In genomic region chr1:55257958-55258357, GRCh38 we compare ENCODE assay signal across 8 cellular contexts. TPM values are rescaled to one million over a fixed set of nuclear protein-coding genes. Genes with fewer than 3 reads are reported as not detected.
DNase-seq lines count a peak whose midpoint lies in the region; ATAC-seq and TF ChIP-seq lines count a peak whose summit lies in the region.

No MANE protein-coding gene starts in this region.

- peak overlapping the region; percentile 34 for H3K4me3 Mint-ChIP-seq in activated CD4-positive, alpha-beta memory T cell treated with anti-CD3 and anti-CD28 coated beads, Interleukin-2, amount 10 ng/mL, durations not matched to agents 7 days and 5 days
- no peak overlapping the region for H3K4me3 Mint-ChIP-seq in neural progenitor cell

- TF ChIP-seq CTCF in neural progenitor cell (IDR thresholded peaks at IDR 0.05): no peak

- ATAC-seq in GM18861 (IDR thresholded peaks at IDR 0.05; ENCODE audit: unreplicated experiment): peak; percentile 74
- peak; percentile 52 for ATAC-seq in HG03097 (IDR thresholded peaks at IDR 0.05; ENCODE audit: low FRiP score, unreplicated experiment)
- no peak for ATAC-seq in HG03196 (IDR thresholded peaks at IDR 0.05; ENCODE audit: unreplicated experiment)
- no peak for ATAC-seq in HG02763 (IDR thresholded peaks at IDR 0.05; ENCODE audit: unreplicated experiment)

- no peaks in the 10 kb centered on the region for H3K9me3 ChIP-seq in neural progenitor cell (ENCODE audit: low read depth)

- H3K27me3 ChIP-seq in neural progenitor cell: no peaks in the 10 kb centered on the region

- no peak overlapping the region for H3K27ac ChIP-seq in neural progenitor cell

- H3K27ac Mint-ChIP-seq in activated CD4-positive, alpha-beta memory T cell treated with anti-CD3 and anti-CD28 coated beads, Interleukin-2, amount 10 ng/mL, durations not matched to agents 7 days and 5 days: peak overlapping the region; percentile 23
- H3K27ac Mint-ChIP-seq in neural progenitor cell: no peak overlapping the region

- H3K4me2 ChIP-seq in neural progenitor cell: no peak overlapping the region

- H4K20me1 ChIP-seq in neural progenitor cell (ENCODE audit: low read depth): no peaks in the 10 kb centered on the region

- H3K4me1 Mint-ChIP-seq in activated CD4-positive, alpha-beta memory T cell treated with anti-CD3 and anti-CD28 coated beads, Interleukin-2, amount 10 ng/mL, durations not matched to agents 7 days and 5 days: peaks cover 16% of the 10 kb centered on the region
- H3K4me1 Mint-ChIP-seq in neural progenitor cell: peaks cover 2% of the 10 kb centered on the region

- peak; percentile 78 for DNase-seq in activated CD4-positive, alpha-beta memory T cell treated with anti-CD3 and anti-CD28 coated beads, Interleukin-2, amount 10 ng/mL, durations not matched to agents 7 days and 5 days
- DNase-seq in neural progenitor cell (ENCODE audit: low spot score): no peak
- no peak for DNase-seq in NCI-H2107 treated with DMSO at 0.1 percent for 48 hours (lab: John Stamatoyannopoulos, UW; ENCODE audit: unreplicated experiment)
- no peak for DNase-seq in NCI-H187 treated with DMSO at 0.1 percent for 48 hours (lab: John Stamatoyannopoulos, UW)

- H3K36me3 Mint-ChIP-seq in activated CD4-positive, alpha-beta memory T cell treated with anti-CD3 and anti-CD28 coated beads, Interleukin-2, amount 10 ng/mL, durations not matched to agents 7 days and 5 days (ENCODE audit: low read depth): no peaks in the 10 kb centered on the region
- no peaks in the 10 kb centered on the region for H3K36me3 Mint-ChIP-seq in neural progenitor cell

- peak overlapping the region; percentile 31 for H2AFZ ChIP-seq in neural progenitor cell (replicated peaks)

- CTCF ChIA-PET in activated CD4-positive, alpha-beta memory T cell treated with anti-CD3 and anti-CD28 coated beads, Interleukin-2, amount 10 ng/mL, durations not matched to agents 7 days and 5 days (lab: Charles Lee): interaction anchor here (1.1 kb wide), 1 partner anchor 20 kb away, joined by 3 read pairs; no protein-coding TSS in a partner anchor

- POLR2A ChIA-PET in activated CD4-positive, alpha-beta memory T cell treated with anti-CD3 and anti-CD28 coated beads, Interleukin-2, amount 10 ng/mL, durations not matched to agents 7 days and 5 days (lab: Charles Lee): interaction anchor here (1.8 kb wide), 2 partner anchors 42 to 45 kb away, joined by 5 read pairs; partner anchors contain the start of gene USP24

- no peaks in the 10 kb centered on the region for H3F3A ChIP-seq in neural progenitor cell (ENCODE audit: low read depth)

- H3K27me3 Mint-ChIP-seq in activated CD4-positive, alpha-beta memory T cell treated with anti-CD3 and anti-CD28 coated beads, Interleukin-2, amount 10 ng/mL, durations not matched to agents 7 days and 5 days: peaks cover 12% of the 10 kb centered on the region
- H3K27me3 Mint-ChIP-seq in neural progenitor cell (ENCODE audit: insufficient read depth, low read depth): no peaks in the 10 kb centered on the region

- no peak overlapping the region for H3K4me3 ChIP-seq in neural progenitor cell

- no peaks in the 10 kb centered on the region for H3K79me2 ChIP-seq in neural progenitor cell (ENCODE audit: low read depth)

- no peaks in the 10 kb centered on the region for H3K9me3 Mint-ChIP-seq in activated CD4-positive, alpha-beta memory T cell treated with anti-CD3 and anti-CD28 coated beads, Interleukin-2, amount 10 ng/mL, durations not matched to agents 7 days and 5 days
- H3K9me3 Mint-ChIP-seq in neural progenitor cell: no peaks in the 10 kb centered on the region

- H3K36me3 ChIP-seq in neural progenitor cell: no peaks in the 10 kb centered on the region

- H3K9ac ChIP-seq in neural progenitor cell: no peak overlapping the region

- H3K4me1 ChIP-seq in neural progenitor cell: peaks cover 11% of the 10 kb centered on the region

RNA-seq across cellular contexts. Expression of gene USP24, which starts 42.8 kb away (rescaled TPM):
- 10 to 100 TPM; 34.9 to 35.6 TPM for total RNA-seq in activated CD4-positive, alpha-beta memory T cell treated with anti-CD3 and anti-CD28 coated beads, Interleukin-2, amount 10 ng/mL, durations not matched to agents 7 days and 5 days
- 35.2 and 50.5 TPM in 2 replicates for total RNA-seq in neural progenitor cell (ENCODE audit: low replicate concordance)

Comparison
In these comparisons a context has a peak if more than half of its experiments do, and no peak if none do; other contexts are left out.
1. ATAC-seq: peak in GM18861 (single experiment) and HG03097 (single experiment); none in HG03196 (single experiment) and HG02763 (single experiment).